Comparison of ENCODE assay signal across 8 cellular contexts in the genomic region with DNA sequence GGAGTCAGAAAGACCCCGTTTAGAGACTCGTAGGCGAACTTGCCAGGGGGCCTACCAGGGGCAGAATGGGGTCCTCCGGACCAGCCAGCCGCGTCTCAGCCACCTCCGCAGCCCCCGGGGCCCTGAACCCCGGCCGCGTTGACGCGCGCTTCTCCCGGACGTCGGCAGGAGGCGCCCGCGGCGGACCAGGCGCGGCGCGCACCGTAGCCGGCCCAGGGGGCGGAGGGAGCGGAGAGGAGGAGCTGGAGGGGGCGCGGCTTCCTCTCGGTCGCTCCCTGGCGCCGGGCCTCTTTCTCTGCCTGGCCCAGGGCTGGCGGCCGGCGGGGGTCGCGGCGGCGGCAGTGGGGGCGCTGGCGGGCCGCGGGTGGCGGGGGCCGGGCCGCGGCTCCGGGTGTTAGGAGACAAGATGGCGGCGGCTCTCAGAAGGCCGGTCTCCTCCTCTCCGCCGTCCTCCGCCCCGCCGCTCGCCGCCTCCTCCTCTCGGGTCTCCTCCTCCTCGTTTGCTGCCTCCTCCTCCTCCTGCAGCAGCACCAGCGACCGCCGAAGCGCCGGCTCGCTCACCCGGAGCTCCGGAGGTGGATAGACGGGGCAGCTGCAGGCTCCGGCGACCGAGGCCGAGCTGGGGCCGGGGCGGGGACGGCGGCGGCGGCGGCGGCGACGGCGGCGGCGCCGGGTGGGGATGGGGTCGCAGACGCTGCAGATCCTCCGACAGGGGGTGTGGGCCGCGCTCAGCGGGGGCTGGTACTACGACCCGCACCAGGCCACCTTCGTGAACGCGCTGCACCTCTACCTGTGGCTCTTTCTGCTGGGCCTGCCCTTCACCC. TPM values are rescaled to one million over a fixed set of nuclear protein-coding genes. Genes with fewer than 3 reads are reported as not detected.
DNase-seq lines count a peak whose midpoint lies in the region; ATAC-seq and TF ChIP-seq lines count a peak whose summit lies in the region.

PCNX1 (plus strand) TSS at position 288 of the 824 bp plus-strand sequence; CDS start at position 680, 392 bp downstream.

- in situ Hi-C loops in transverse colon (cut with MboI; ENCODE audit: low pct_ligation_motif_present in 1 of 4, low pct_unique_long_range_greater_than_20kb in 1 of 4, low sequenced_read_pairs in 3 of 4): no loop called here

- intact Hi-C loops in transverse colon (cut with DNase I; ENCODE audit: low total_unique reads): loop anchor here (5.0 kb wide), 1 partner anchor 65 kb away; no protein-coding TSS in a partner anchor

- peak; percentile 86 for TF ChIP-seq CTCF in GM12865 (IDR thresholded peaks at IDR 0.05; ENCODE audit: insufficient read depth, low read depth, low read length, missing control alignments)
- TF ChIP-seq CTCF in cardiac muscle cell (IDR thresholded peaks at IDR 0.05; ENCODE audit: low read depth, low read length): peak; percentile 85
- peak; percentile 65 to 86 (median 84) for TF ChIP-seq CTCF in transverse colon (IDR thresholded peaks at IDR 0.05)

- TF ChIP-seq POLR2A in transverse colon (IDR thresholded peaks at IDR 0.05): peak; percentile 36

- peak within 1 kb of the TSS; percentile 98 for H3K4me3 ChIP-seq in GM12865 (ENCODE audit: low read depth, low read length)
- peak within 1 kb of the TSS; percentile 98 for H3K4me3 ChIP-seq in cardiac muscle cell
- H3K4me3 ChIP-seq in transverse colon: peak within 1 kb of the TSS; percentile 64 to 94 (median 80)

- H3K4me1 ChIP-seq in cardiac muscle cell (ENCODE audit: low read depth) (peaks cover 13% of the 10 kb centered on the region), transverse colon (peaks cover 6 to 57% (median 29%) of the 10 kb centered on the region in 4 donors)

- no peak for TF ChIP-seq EP300 in transverse colon (IDR thresholded peaks at IDR 0.05; ENCODE audit: low read depth)

- H3K27me3 ChIP-seq in cardiac muscle cell (no peaks in the 10 kb centered on the region), transverse colon (no peaks in the 10 kb centered on the region)

- WGBS in transverse colon (ENCODE audit: low coverage in 1 of 2), 2 donors: 2% methylated on average over 49 of the region's 101 CpGs; no CpG with 5 or more reads in 1 of the 2 donors

- H3K27ac ChIP-seq in cardiac muscle cell: peak within 1 kb of the TSS; percentile 97
- peak within 1 kb of the TSS; percentile 81 to 97 (median 94) for H3K27ac ChIP-seq in transverse colon

- no peaks in the 10 kb centered on the region for H3K9me3 ChIP-seq in cardiac muscle cell (ENCODE audit: low read depth)
- no peaks in the 10 kb centered on the region for H3K9me3 ChIP-seq in transverse colon

- peak; percentile 95 for DNase-seq in GM12865 (ENCODE audit: low read depth)
- DNase-seq in NCI-H1092 (lab: John Stamatoyannopoulos, UW): peak; percentile 84
- DNase-seq in SW 1271 (lab: John Stamatoyannopoulos, UW): peak; percentile 59 to 80
- peak; percentile 67 for DNase-seq in activated naive CD8-positive, alpha-beta T cell treated with anti-CD3 and anti-CD28 coated beads, Interleukin-2, amount 50 U/mL, for 16 hours (ENCODE audit: low read depth, low spot score)
- peak; percentile 93 to 96 for DNase-seq in cardiac muscle cell (ENCODE audit: low read depth in 1 of 2, low spot score in 1 of 2)
- DNase-seq in pons (ENCODE audit: low spot score): peak; percentile 85
- DNase-seq in transverse colon: peak; percentile 90

- peak; percentile 79 for ATAC-seq in HG02588 (IDR thresholded peaks at IDR 0.05; ENCODE audit: unreplicated experiment)

- H3K36me3 ChIP-seq in cardiac muscle cell (no peaks in the 10 kb centered on the region), transverse colon (no peaks in the 10 kb centered on the region)

RNA-seq across cellular contexts. Expression of gene PCNX1, which starts in this region (rescaled TPM):
- total RNA-seq in cardiac muscle cell (39.2 and 45.4 TPM in 2 replicates), transverse colon (10 to 100 TPM; 15.0 to 64.6 (median 46.0) TPM)
- 20.1 and 27.8 TPM in 2 replicates for polyA plus RNA-seq in cardiac muscle cell

Comparison
In these comparisons a context has a peak if more than half of its experiments do, and no peak if none do; other contexts are left out.
1. Peak in every context shown above with its lines: DNase-seq, ATAC-seq, H3K4me3 ChIP-seq and H3K27ac ChIP-seq.